8 cellular contexts compared by ENCODE assay signal in genomic region chr3:187000711-187001151, GRCh38.
DNase-seq lines count a peak whose midpoint lies in the region; ATAC-seq, FAIRE-seq and TF ChIP-seq lines count a peak whose summit lies in the region.

No MANE protein-coding gene starts in this region.

- H3K36me3 Mint-ChIP-seq in effector memory CD8-positive, alpha-beta T cell (ENCODE audit: insufficient read depth): peaks cover 24% of the 10 kb centered on the region

- H3K4me3 ChIP-seq in gastrocnemius medialis: no peak overlapping the region
- no peak overlapping the region for H3K4me3 ChIP-seq in esophagus muscularis mucosa

- no peaks in the 10 kb centered on the region for H3K36me3 ChIP-seq in gastrocnemius medialis
- H3K36me3 ChIP-seq in esophagus muscularis mucosa: no peaks in the 10 kb centered on the region

- H3K27ac ChIP-seq in gastrocnemius medialis (no peak overlapping the region), esophagus muscularis mucosa (replicated peaks in 1 of 4) (no peak overlapping the region)

- no peaks in the 10 kb centered on the region for H3K27me3 Mint-ChIP-seq in effector memory CD8-positive, alpha-beta T cell

- H3K27ac Mint-ChIP-seq in effector memory CD8-positive, alpha-beta T cell: peak overlapping the region; percentile 81 to 87

- no peaks in the 10 kb centered on the region for H3K27me3 ChIP-seq in gastrocnemius medialis
- H3K27me3 ChIP-seq in esophagus muscularis mucosa: no peaks in the 10 kb centered on the region

- ATAC-seq in GM21515 (IDR thresholded peaks at IDR 0.05; ENCODE audit: unreplicated experiment): peak; percentile 58
- peak; percentile 66 for ATAC-seq in HG03558 (IDR thresholded peaks at IDR 0.05; ENCODE audit: extremely low read depth, unreplicated experiment)
- peak; percentile 52 for ATAC-seq in effector memory CD8-positive, alpha-beta T cell (replicated peaks)
- ATAC-seq in gastrocnemius medialis: no peak

- no peak for TF ChIP-seq CTCF in gastrocnemius medialis (IDR thresholded peaks at IDR 0.05 in 4 of 5, conservative IDR thresholded peaks at IDR 0.05 in 1 of 5)
- no peak for TF ChIP-seq CTCF in esophagus muscularis mucosa (IDR thresholded peaks at IDR 0.05)

- in situ Hi-C loops in gastrocnemius medialis (cut with MboI; ENCODE audit: low sequenced_read_pairs in 4 of 4): no loop called here

- DNase-seq in GM12892 (ENCODE audit: insufficient read length) (peak; percentile 33), gastrocnemius medialis (no peak), GM19238 (ENCODE audit: insufficient read length, low spot score) (no peak), hepatic stellate cell (ENCODE audit: low spot score) (no peak), esophagus muscularis mucosa (ENCODE audit: extremely low spot score) (no peak)
- DNase-seq in effector memory CD8-positive, alpha-beta T cell: no peak

- peak overlapping the region; percentile 15 to 20 for H3K4me3 Mint-ChIP-seq in effector memory CD8-positive, alpha-beta T cell

- peaks cover 37 to 58% of the 10 kb centered on the region in 2 donors for H3K4me1 Mint-ChIP-seq in effector memory CD8-positive, alpha-beta T cell (ENCODE audit: low read depth in 2 of 2)

- H3K4me1 ChIP-seq in gastrocnemius medialis: no peaks in the 10 kb centered on the region
- H3K4me1 ChIP-seq in esophagus muscularis mucosa: peaks cover 0 to 23% (median 0%) of the 10 kb centered on the region in 4 donors

- 88% methylated on average over 4 of the region's 4 CpGs for WGBS in esophagus muscularis mucosa

- H3K9me3 Mint-ChIP-seq in effector memory CD8-positive, alpha-beta T cell: no peaks in the 10 kb centered on the region

- intact Hi-C loops in gastrocnemius medialis (cut with DNase I; ENCODE audit: low total_unique reads): no loop called here
- intact Hi-C loops in esophagus muscularis mucosa (cut with DNase I): no loop called here

- no peak for TF ChIP-seq EP300 in esophagus muscularis mucosa (IDR thresholded peaks at IDR 0.05)

- no peak for FAIRE-seq in GM12892 (lab: Jason Lieb, UNC)

- H3K9me3 ChIP-seq in gastrocnemius medialis (no peaks in the 10 kb centered on the region), esophagus muscularis mucosa (no peaks in the 10 kb centered on the region)

- TF ChIP-seq POLR2A in GM12892 (IDR thresholded peaks at IDR 0.05; ENCODE audit: low read depth, low read length) (0 out of 2 replicates have a peak, but pooled peaks have one; percentile 44), gastrocnemius medialis (IDR thresholded peaks at IDR 0.05) (no peak), esophagus muscularis mucosa (IDR thresholded peaks at IDR 0.05; ENCODE audit: low read depth) (no peak)

Comparison
In these comparisons a context has a peak if more than half of its experiments do, and no peak if none do; other contexts are left out.
1. ATAC-seq: peak in GM21515 (single experiment), HG03558 (single experiment) and effector memory CD8-positive, alpha-beta T cell (single experiment); none in gastrocnemius medialis (0 of 2).